In the genomic region with DNA sequence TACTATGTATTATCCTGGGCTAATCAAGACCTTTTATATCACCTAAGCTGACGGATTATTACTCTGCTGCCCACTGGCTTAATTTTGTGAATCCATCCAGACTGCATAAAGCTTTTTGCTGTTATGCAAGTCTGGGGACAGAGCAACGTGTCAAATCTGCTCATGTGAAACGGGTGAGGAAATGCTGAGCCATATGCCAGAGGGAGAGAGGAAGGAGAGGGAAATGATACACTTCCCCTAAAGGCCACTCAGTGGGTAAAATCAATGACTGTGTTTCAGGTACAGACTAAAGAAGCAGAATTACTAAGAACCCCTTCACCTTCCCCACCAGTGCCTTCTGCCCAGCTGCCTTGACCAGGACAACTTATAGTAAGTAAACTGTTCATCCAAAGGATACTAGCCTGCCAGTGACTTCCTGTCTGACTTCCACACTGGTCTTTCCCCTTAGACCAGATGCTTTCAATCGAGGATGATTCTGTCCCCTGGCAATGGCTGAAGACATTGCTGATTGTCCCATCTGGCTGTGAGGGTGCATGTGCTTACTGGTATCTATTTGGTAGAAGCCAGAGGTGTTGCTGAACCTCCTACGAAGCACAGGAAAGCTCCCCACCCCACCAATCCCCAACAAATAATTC, we compare ENCODE assay signal across 15 cellular contexts. TPM values are rescaled to one million over a fixed set of nuclear protein-coding genes. Genes with fewer than 3 reads are reported as not detected.
DNase-seq lines count a peak whose midpoint lies in the region; ATAC-seq, FAIRE-seq and TF ChIP-seq lines count a peak whose summit lies in the region.
"Had no signal": no experiment of that assay in that cellular context is flagged by ENCODE, and none has a peak within 500 bp of the region (broad histone marks: within the 10 kb centered on the region; RNA-seq: fewer than 3 reads in every experiment).

No MANE protein-coding gene starts in this region.

- no peaks in the 10 kb centered on the region for H3K79me2 ChIP-seq in endothelial cell of umbilical vein (ENCODE audit: control insufficient read depth, insufficient read depth, low read length)
- H3K79me2 ChIP-seq: hepatocyte had no signal

- peak overlapping the region; percentile 47 for H3K4me2 ChIP-seq in endothelial cell of umbilical vein (ENCODE audit: insufficient read depth, low read length)
- H3K4me2 ChIP-seq: hepatocyte had no signal

- TSS peak; percentile 74 for BruUV-seq in endothelial cell of umbilical vein (replicated peaks; lab: Mats Ljungman, UMichigan)

- no peaks in the 10 kb centered on the region for H3K27me3 Mint-ChIP-seq in activated T-cell treated with anti-CD3 and anti-CD28 coated beads, Interleukin-2, amount 50 U/mL, for 24 hours
- no peaks in the 10 kb centered on the region for H3K27me3 Mint-ChIP-seq in activated T-cell treated with anti-CD3 and anti-CD28 coated beads, Interleukin-2, amount 50 U/mL, for 4 hours (ENCODE audit: low read depth)
- H3K27me3 Mint-ChIP-seq in stimulated activated naive B cell treated with anti-CD40 and anti-IgM and Interleukin-4, amounts not matched to agents 10 μg/mL and 1 μg/mL and 100 μg/mL, for 72 hours = no peaks in the 10 kb centered on the region

- TF ChIP-seq CTCF in endothelial cell of umbilical vein (IDR thresholded peaks at IDR 0.05; ENCODE audit: extremely low read depth in 1 of 2, insufficient read depth in 1 of 2, low read depth in 1 of 2, low read length in 2 of 2) = no peak
- TF ChIP-seq CTCF in right atrium auricular region (IDR thresholded peaks at IDR 0.05) = no peak

- no peak for ATAC-seq in activated T-cell treated with anti-CD3 and anti-CD28 coated beads, Interleukin-2, amount 50 U/mL, for 4 hours
- peak in 1 of 2 donors; percentile 27 for ATAC-seq in stimulated activated naive B cell treated with anti-CD40 and anti-IgM and Interleukin-4, amounts not matched to agents 10 μg/mL and 1 μg/mL and 100 μg/mL, for 72 hours (replicated peaks)
- ATAC-seq in HG03196 (IDR thresholded peaks at IDR 0.05; ENCODE audit: unreplicated experiment) = no peak

- dilution Hi-C loops in endothelial cell of umbilical vein (cut with MboI; ENCODE audit: extremely low pct_ligation_motif_present, low sequenced_read_pairs) = no loop called here

- H3K27ac ChIP-seq in SK-N-MC (0 out of 2 replicates have a peak overlapping the region, but pooled peaks have one; percentile 32), endothelial cell of umbilical vein (ENCODE audit: insufficient read depth, low read depth, low read length) (peak overlapping the region; percentile 97), right atrium auricular region (no peak overlapping the region)
- H3K27ac ChIP-seq: hepatocyte, SJSA1, transverse colon had no signal

- CTCF ChIA-PET in endothelial cell of umbilical vein (lab: Charles Lee) = interaction anchor here (1.0 to 2.0 kb wide), 3 partner anchors 9 to 23 kb away, joined by 3 to 6 read pairs (median 4); no protein-coding TSS in a partner anchor

- POLR2A ChIA-PET in endothelial cell of umbilical vein (lab: Charles Lee) = no interaction called here

- H3K9me3 Mint-ChIP-seq in activated T-cell treated with anti-CD3 and anti-CD28 coated beads, Interleukin-2, amount 50 U/mL, for 24 hours = no peaks in the 10 kb centered on the region
- H3K9me3 Mint-ChIP-seq in activated T-cell treated with anti-CD3 and anti-CD28 coated beads, Interleukin-2, amount 50 U/mL, for 4 hours = no peaks in the 10 kb centered on the region
- H3K9me3 Mint-ChIP-seq in stimulated activated naive B cell treated with anti-CD40 and anti-IgM and Interleukin-4, amounts not matched to agents 10 μg/mL and 1 μg/mL and 100 μg/mL, for 72 hours = no peaks in the 10 kb centered on the region

- H3K9ac ChIP-seq in SK-N-MC (ENCODE audit: insufficient read length) (no peak overlapping the region), endothelial cell of umbilical vein (replicated peaks; ENCODE audit: extremely low read depth, insufficient read depth, low read length) (peak overlapping the region; percentile 61)

- peaks cover 95% of the 10 kb centered on the region for H3K36me3 Mint-ChIP-seq in activated T-cell treated with anti-CD3 and anti-CD28 coated beads, Interleukin-2, amount 50 U/mL, for 24 hours (ENCODE audit: low read depth)
- H3K36me3 Mint-ChIP-seq in activated T-cell treated with anti-CD3 and anti-CD28 coated beads, Interleukin-2, amount 50 U/mL, for 4 hours (ENCODE audit: insufficient read depth) = peaks cover 62% of the 10 kb centered on the region
- peaks cover 19 to 47% of the 10 kb centered on the region in 2 donors for H3K36me3 Mint-ChIP-seq in stimulated activated naive B cell treated with anti-CD40 and anti-IgM and Interleukin-4, amounts not matched to agents 10 μg/mL and 1 μg/mL and 100 μg/mL, for 72 hours

- peak overlapping the region; percentile 86 for H3K27ac Mint-ChIP-seq in activated T-cell treated with anti-CD3 and anti-CD28 coated beads, Interleukin-2, amount 50 U/mL, for 24 hours
- peak overlapping the region; percentile 31 for H3K27ac Mint-ChIP-seq in stimulated activated naive B cell treated with anti-CD40 and anti-IgM and Interleukin-4, amounts not matched to agents 10 μg/mL and 1 μg/mL and 100 μg/mL, for 72 hours

- H3K9me3 ChIP-seq in SK-N-MC (ENCODE audit: low read depth, low read length) (no peaks in the 10 kb centered on the region), endothelial cell of umbilical vein (replicated peaks; ENCODE audit: control insufficient read depth, insufficient read depth, low read length) (no peaks in the 10 kb centered on the region), right atrium auricular region (no peaks in the 10 kb centered on the region)
- H3K9me3 ChIP-seq: SJSA1, transverse colon had no signal

- peaks cover 80% of the 10 kb centered on the region for H3K36me3 ChIP-seq in SK-N-MC (ENCODE audit: insufficient read depth, low read length)
- H3K36me3 ChIP-seq in endothelial cell of umbilical vein (ENCODE audit: control insufficient read depth in 2 of 2, extremely low read depth in 1 of 2, insufficient read depth in 2 of 2, low read length in 2 of 2) = peaks cover 19 to 33% of the 10 kb centered on the region in 2 experiments
- peaks cover 67% of the 10 kb centered on the region for H3K36me3 ChIP-seq in right atrium auricular region

- H3K4me3 ChIP-seq in SK-N-MC = no peak overlapping the region
- H3K4me3 ChIP-seq in endothelial cell of umbilical vein (replicated peaks in 1 of 3; ENCODE audit: insufficient read depth in 1 of 3, low read depth in 1 of 3, low read length in 3 of 3) = no peak overlapping the region
- no peak overlapping the region for H3K4me3 ChIP-seq in right atrium auricular region
- H3K4me3 ChIP-seq: hepatocyte, SJSA1, transverse colon had no signal

- no peaks in the 10 kb centered on the region for H3K9me1 ChIP-seq in endothelial cell of umbilical vein (replicated peaks; ENCODE audit: control insufficient read depth, extremely low read depth, insufficient read depth, low read length)

- peaks cover 46% of the 10 kb centered on the region for H3K4me1 Mint-ChIP-seq in activated T-cell treated with anti-CD3 and anti-CD28 coated beads, Interleukin-2, amount 50 U/mL, for 24 hours (ENCODE audit: low read depth)
- H3K4me1 Mint-ChIP-seq in activated T-cell treated with anti-CD3 and anti-CD28 coated beads, Interleukin-2, amount 50 U/mL, for 4 hours (ENCODE audit: low read depth) = peaks cover 8% of the 10 kb centered on the region
- peaks cover 3 to 7% of the 10 kb centered on the region in 2 donors for H3K4me1 Mint-ChIP-seq in stimulated activated naive B cell treated with anti-CD40 and anti-IgM and Interleukin-4, amounts not matched to agents 10 μg/mL and 1 μg/mL and 100 μg/mL, for 72 hours

- FAIRE-seq in endothelial cell of umbilical vein (lab: Jason Lieb, UNC) = peak; percentile 92

- H3K27me3 ChIP-seq in endothelial cell of umbilical vein (ENCODE audit: control insufficient read depth in 2 of 2, insufficient read depth in 2 of 2, low read length in 2 of 2) = no peaks in the 10 kb centered on the region
- H3K27me3 ChIP-seq in right atrium auricular region = no peaks in the 10 kb centered on the region
- H3K27me3 ChIP-seq: hepatocyte, SJSA1, transverse colon had no signal

- no peak overlapping the region for H2AFZ ChIP-seq in endothelial cell of umbilical vein (ENCODE audit: low read depth, low read length)
- H2AFZ ChIP-seq: hepatocyte had no signal

- peaks cover 56% of the 10 kb centered on the region for H3K4me1 ChIP-seq in endothelial cell of umbilical vein (ENCODE audit: control insufficient read depth, extremely low read depth, insufficient read depth, low read length)
- peaks cover 0 to 24% of the 10 kb centered on the region in 2 donors for H3K4me1 ChIP-seq in right atrium auricular region
- H3K4me1 ChIP-seq: SJSA1, transverse colon had no signal

- H3K4me3 Mint-ChIP-seq in activated T-cell treated with anti-CD3 and anti-CD28 coated beads, Interleukin-2, amount 50 U/mL, for 24 hours = no peak overlapping the region
- H3K4me3 Mint-ChIP-seq in activated T-cell treated with anti-CD3 and anti-CD28 coated beads, Interleukin-2, amount 50 U/mL, for 4 hours = no peak overlapping the region
- no peak overlapping the region for H3K4me3 Mint-ChIP-seq in stimulated activated naive B cell treated with anti-CD40 and anti-IgM and Interleukin-4, amounts not matched to agents 10 μg/mL and 1 μg/mL and 100 μg/mL, for 72 hours

- no peak for DNase-seq in activated T-cell treated with anti-CD3 and anti-CD28 coated beads, Interleukin-2, amount 50 U/mL, for 24 hours
- DNase-seq in activated T-cell treated with anti-CD3 and anti-CD28 coated beads, Interleukin-2, amount 50 U/mL, for 4 hours = no peak
- DNase-seq in SK-N-MC (ENCODE audit: low read depth, low spot score) (no peak), endothelial cell of umbilical vein (ENCODE audit: low read depth, low spot score) (peak; percentile 92), right atrium auricular region (ENCODE audit: low spot score) (no peak), SW 1271 (lab: John Stamatoyannopoulos, UW) (no peak)
- DNase-seq in stimulated activated naive B cell treated with anti-CD40 and anti-IgM and Interleukin-4, amounts not matched to agents 10 μg/mL and 1 μg/mL and 100 μg/mL, for 72 hours = no peak
- DNase-seq: activated CD4-positive, alpha-beta T cell treated with anti-CD3 and anti-CD28 coated beads for 4 hours; amniotic stem cell; NCI-H69; right cardiac atrium; transverse colon had no signal

- no peaks in the 10 kb centered on the region for H4K20me1 ChIP-seq in endothelial cell of umbilical vein (replicated peaks; ENCODE audit: control insufficient read depth, extremely low read depth, insufficient read depth, low read length)

- intact Hi-C loops in endothelial cell of umbilical vein (cut with micrococcal nuclease) = loop anchor here (1.0 kb wide), 1 partner anchor 9 kb away; no protein-coding TSS in a partner anchor

- TF ChIP-seq POLR2A in endothelial cell of umbilical vein (IDR thresholded peaks at IDR 0.05; ENCODE audit: low read depth, low read length) = peak; percentile 68

RNA-seq across cellular contexts. Expression of a gene that starts 43.0 kb away (rescaled TPM):
- 100 to 1,000 TPM; 222 to 278 (median 268) TPM for total RNA-seq in activated T-cell treated with anti-CD3 and anti-CD28 coated beads, Interleukin-2, amount 50 U/mL, for 4 hours
- 59.2 and 67.6 TPM in 2 replicates for total RNA-seq in endothelial cell of umbilical vein
- polyA plus RNA-seq in endothelial cell of umbilical vein = 56.1 and 64.2 TPM in 2 replicates
- polyA plus RNA-seq in endothelial cell of umbilical vein (2011; cell fraction: cytosol; rRNA removed) = 56.9 and 57.6 TPM in 2 replicates
- 108 and 111 TPM in 2 replicates for polyA plus RNA-seq in endothelial cell of umbilical vein (2011; cell fraction: nucleus; rRNA removed)
- polyA plus RNA-seq in endothelial cell of umbilical vein (2012) = 78.7 and 102 TPM in 2 replicates
- polyA minus RNA-seq in endothelial cell of umbilical vein = 132 and 160 TPM in 2 replicates
- polyA minus RNA-seq in endothelial cell of umbilical vein (2011; cell fraction: cytosol; rRNA and poly(A)+ RNA removed) = 25.5 TPM
- polyA minus RNA-seq in endothelial cell of umbilical vein (2011; cell fraction: nucleus; rRNA and poly(A)+ RNA removed) = 147 and 163 TPM in 2 replicates
- total RNA-seq in right atrium auricular region = 10 to 100 TPM; 34.8 to 36.6 TPM

Comparison
In these comparisons a context has a peak if more than half of its experiments do, and no peak if none do; other contexts are left out.
1. H3K27ac ChIP-seq: peak in SK-N-MC (single experiment) and endothelial cell of umbilical vein (single experiment); none in right atrium auricular region (0 of 2).